In genomic region chr16:84659656-84660300, GRCh38 we compare ENCODE assay signal across 28 cellular contexts.
"Had no signal": no experiment of that assay in that cellular context is flagged by ENCODE, and none has a peak within 500 bp of the region (broad histone marks: within the 10 kb centered on the region; RNA-seq: fewer than 3 reads in every experiment).

No MANE protein-coding gene starts in this region.

- H3K9me3 ChIP-seq: lower lobe of right lung, ovary, right atrium auricular region, right lobe of liver, stomach, testis, thyroid gland, transverse colon, upper lobe of right lung had no signal

- H3K4me1 Mint-ChIP-seq: mesothelial cell of epicardium had no signal

- H3K27ac Mint-ChIP-seq: mesothelial cell of epicardium, natural killer cell, progenitor cell of endocrine pancreas had no signal

- H3K4me1 ChIP-seq: lower lobe of right lung, right atrium auricular region, thyroid gland, upper lobe of right lung had no signal

- ATAC-seq: left cardiac atrium; left ventricle myocardium superior; lower lobe of right lung; natural killer cell; stimulated activated naive B cell treated with anti-CD40 and anti-IgM and Interleukin-4, amounts not matched to agents 10 μg/mL and 1 μg/mL and 100 μg/mL, for 72 hours; stimulated activated naive CD8-positive, alpha-beta T cell treated with anti-CD3 and anti-CD28 coated beads, Interleukin-15, Interleukin-2, amounts not matched to agents 100 U/mL and 50 U/mL, for 24 hours; upper lobe of right lung had no signal

- H3K27me3 ChIP-seq: hepatocyte, ovary, right atrium auricular region, right lobe of liver, stomach, testis, thyroid gland, transverse colon, upper lobe of right lung had no signal

- H3K27ac ChIP-seq: hepatocyte, lower lobe of right lung, ovary, right atrium auricular region, stomach, testis, thyroid gland, transverse colon, upper lobe of right lung had no signal

- DNase-seq: islet precursor cell; kidney glomerular epithelial cell; left cardiac atrium; left ventricle myocardium superior; lower lobe of right lung; mammary epithelial cell; mesendoderm; naive B cell; natural killer cell; nephron progenitor cell; ovary; right lobe of liver; stimulated activated CD4-positive, alpha-beta T cell treated with anti-CD3 and anti-CD28 coated beads, Interleukin-12 subunit alpha, Interleukin-12 subunit beta, amount 100 ng/mL, for 4 hours; stimulated activated CD4-positive, alpha-beta T cell treated with anti-CD3 and anti-CD28 coated beads, Interleukin-15, amount 100 ng/mL, for 24 hours; stimulated activated CD4-positive, alpha-beta T cell treated with anti-CD3 and anti-CD28 coated beads, Interleukin-2, amount 100 ng/mL, for 24 hours; stimulated activated CD4-positive, alpha-beta T cell treated with anti-CD3 and anti-CD28 coated beads, Interleukin-4, amount 100 ng/mL, for 1 hour; stimulated activated naive B cell treated with anti-CD40 and anti-IgM and Interleukin-4, amounts not matched to agents 10 μg/mL and 1 μg/mL and 100 μg/mL, for 72 hours; stimulated activated naive CD8-positive, alpha-beta T cell treated with anti-CD3 and anti-CD28 coated beads, Interleukin-15, Interleukin-2, amounts not matched to agents 100 U/mL and 50 U/mL, for 24 hours; stomach; testis; thyroid gland; transverse colon; upper lobe of right lung had no signal

- H3K9me3 Mint-ChIP-seq: mesothelial cell of epicardium; naive B cell; natural killer cell; nephron progenitor cell; stimulated activated naive B cell treated with anti-CD40 and anti-IgM and Interleukin-4, amounts not matched to agents 10 μg/mL and 1 μg/mL and 100 μg/mL, for 72 hours had no signal

- H3K4me3 ChIP-seq: hepatocyte, lower lobe of right lung, ovary, right atrium auricular region, right lobe of liver, smooth muscle cell, stomach, testis, thyroid gland, transverse colon, upper lobe of right lung had no signal

- H3K36me3 ChIP-seq: ovary had no signal

- H3K36me3 Mint-ChIP-seq: natural killer cell had no signal

- H3K4me3 Mint-ChIP-seq: mesothelial cell of epicardium; naive B cell; natural killer cell; nephron progenitor cell; stimulated activated naive B cell treated with anti-CD40 and anti-IgM and Interleukin-4, amounts not matched to agents 10 μg/mL and 1 μg/mL and 100 μg/mL, for 72 hours had no signal

- H3K27me3 Mint-ChIP-seq: naive B cell; progenitor cell of endocrine pancreas; stimulated activated naive B cell treated with anti-CD40 and anti-IgM and Interleukin-4, amounts not matched to agents 10 μg/mL and 1 μg/mL and 100 μg/mL, for 72 hours had no signal
